17 cellular contexts compared by ENCODE assay signal in the genomic region with DNA sequence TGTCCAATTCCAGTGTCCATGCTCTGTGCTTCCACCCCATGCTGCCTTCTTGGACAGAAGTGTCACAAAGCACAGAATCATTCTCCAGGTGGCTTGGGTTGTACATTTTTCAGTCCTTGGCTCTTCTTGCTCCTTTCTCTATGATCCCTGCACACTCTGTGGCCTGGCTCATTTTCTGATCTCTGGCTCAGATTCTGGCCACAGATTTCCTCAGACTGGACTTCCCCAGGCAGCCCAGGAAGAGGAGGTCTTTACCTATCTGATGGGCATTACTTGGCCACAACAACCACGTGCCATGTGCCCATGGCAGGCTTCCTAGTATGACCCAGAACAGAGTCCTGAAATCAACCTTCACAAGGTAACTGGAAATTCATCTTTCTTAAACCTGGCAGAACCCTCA.
"Had no signal": no experiment of that assay in that cellular context is flagged by ENCODE, and none has a peak within 500 bp of the region (broad histone marks: within the 10 kb centered on the region; RNA-seq: fewer than 3 reads in every experiment).

No MANE protein-coding gene starts in this region.

- H3K9me3 ChIP-seq: ascending aorta, mucosa of descending colon, right lobe of liver had no signal

- H3K4me3 ChIP-seq: ascending aorta, mucosa of descending colon, right lobe of liver, spleen had no signal

- DNase-seq: activated CD4-positive, alpha-beta T cell treated with anti-CD3 and anti-CD28 coated beads, Interleukin-2, amount 10 ng/mL, durations not matched to agents 7 days and 5 days; activated CD4-positive, CD25-positive, alpha-beta regulatory T cell; activated gamma-delta T cell treated with Interleukin-2 at 50 U/mL for 16 hours; activated naive CD8-positive, alpha-beta T cell treated with anti-CD3 and anti-CD28 coated beads, Interleukin-2, amount 10 ng/mL, durations not matched to agents 7 days and 5 days; hypothalamus; mucosa of descending colon; naive thymus-derived CD8-positive, alpha-beta T cell; nucleus accumbens; right lobe of liver; spleen; stimulated activated CD4-positive, alpha-beta T cell treated with anti-CD3 and anti-CD28 coated beads, Interleukin-1b, Interleukin-23, amount 100 ng/mL, for 48 hours; stimulated activated naive CD4-positive, alpha-beta T cell treated with Interleukin-2 at 50 U/mL for 16 hours; T-helper 1 cell had no signal

- H3K4me3 Mint-ChIP-seq: activated CD4-positive, alpha-beta T cell treated with anti-CD3 and anti-CD28 coated beads, Interleukin-2, amount 10 ng/mL, durations not matched to agents 7 days and 5 days; activated naive CD8-positive, alpha-beta T cell treated with anti-CD3 and anti-CD28 coated beads, Interleukin-2, amount 10 ng/mL, durations not matched to agents 7 days and 5 days; dendritic cell treated with granulocyte-macrophage colony-stimulating factor and Interleukin-4, amounts not matched to agents 40 ng/mL and 50 ng/mL, for 4 days had no signal

- FAIRE-seq: TTC549 had no signal

- H3K27ac Mint-ChIP-seq: activated CD4-positive, alpha-beta T cell treated with anti-CD3 and anti-CD28 coated beads, Interleukin-2, amount 10 ng/mL, durations not matched to agents 7 days and 5 days; activated naive CD8-positive, alpha-beta T cell treated with anti-CD3 and anti-CD28 coated beads, Interleukin-2, amount 10 ng/mL, durations not matched to agents 7 days and 5 days; dendritic cell treated with granulocyte-macrophage colony-stimulating factor and Interleukin-4, amounts not matched to agents 40 ng/mL and 50 ng/mL, for 4 days; progenitor cell of endocrine pancreas had no signal

- H3K27me3 Mint-ChIP-seq: activated CD4-positive, alpha-beta T cell treated with anti-CD3 and anti-CD28 coated beads, Interleukin-2, amount 10 ng/mL, durations not matched to agents 7 days and 5 days; activated naive CD8-positive, alpha-beta T cell treated with anti-CD3 and anti-CD28 coated beads, Interleukin-2, amount 10 ng/mL, durations not matched to agents 7 days and 5 days; dendritic cell treated with granulocyte-macrophage colony-stimulating factor and Interleukin-4, amounts not matched to agents 40 ng/mL and 50 ng/mL, for 4 days; naive thymus-derived CD8-positive, alpha-beta T cell; progenitor cell of endocrine pancreas had no signal

- H3K27me3 ChIP-seq: ascending aorta, right lobe of liver, spleen had no signal

- H3K27ac ChIP-seq: ascending aorta, right lobe of liver, spleen had no signal

- H3K36me3 ChIP-seq: ascending aorta, right lobe of liver, spleen had no signal

- H3K4me1 ChIP-seq: ascending aorta, right lobe of liver had no signal

- ATAC-seq: mucosa of descending colon; naive thymus-derived CD8-positive, alpha-beta T cell had no signal
